Comparison of ENCODE assay signal across 9 cellular contexts in the genomic region with DNA sequence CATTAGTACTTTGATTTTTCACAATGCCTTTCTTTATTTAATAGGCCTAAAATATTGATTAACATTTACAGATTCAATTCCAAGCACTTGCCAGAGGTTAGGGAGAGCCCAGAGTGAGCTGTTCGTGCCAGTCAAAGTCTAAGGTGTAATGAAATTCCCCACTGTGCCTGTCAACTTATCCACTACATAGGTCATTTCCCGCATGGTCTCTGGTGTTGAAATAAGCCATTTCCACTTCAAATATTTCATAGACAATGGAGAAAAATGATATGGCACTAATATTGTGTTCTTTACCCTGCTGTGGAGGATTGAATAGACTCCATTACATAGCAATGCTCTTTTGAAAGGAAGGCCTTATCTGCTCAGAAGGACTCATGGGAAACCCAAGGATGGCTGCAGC.
"Had no signal": no experiment of that assay in that cellular context is flagged by ENCODE, and none has a peak within 500 bp of the region (broad histone marks: within the 10 kb centered on the region; RNA-seq: fewer than 3 reads in every experiment).

No MANE protein-coding gene starts in this region.

- H3K27ac ChIP-seq: KMS-11 had no signal

- H3K36me3 ChIP-seq: HAP-1 had no signal

- ATAC-seq: GM23338, HCT116 had no signal

- H3K4me2 ChIP-seq: GM23338, KMS-11 had no signal

- FAIRE-seq: HTR-8/SVneo had no signal

- H3K4me1 ChIP-seq: HAP-1 had no signal

- DNase-seq: H7, HFFc6, Karpas-422, KBM-7 had no signal

- H2AFZ ChIP-seq: GM23338 had no signal

- H3K4me3 ChIP-seq: GM23338, HAP-1 had no signal

- H3K9ac ChIP-seq: KMS-11 had no signal

- H3K9me3 ChIP-seq: HAP-1 had no signal
